In genomic region chr2:210673117-210673516, GRCh38 we compare ENCODE assay signal across 30 cellular contexts.
"Had no signal": no experiment of that assay in that cellular context is flagged by ENCODE, and none has a peak within 500 bp of the region (broad histone marks: within the 10 kb centered on the region; RNA-seq: fewer than 3 reads in every experiment).

No MANE protein-coding gene starts in this region.

- H3K36me3 ChIP-seq: neutrophil, pancreas, prostate gland, right atrium auricular region, spleen, suprapubic skin, tibial artery, transverse colon, upper lobe of left lung, vagina had no signal

- H3K4me3 Mint-ChIP-seq: naive thymus-derived CD4-positive, alpha-beta T cell; natural killer cell; nephron; neural crest cell; stimulated activated memory B cell treated with anti-CD40 and anti-IgM and Interleukin-4, amounts not matched to agents 10 μg/mL and 1 μg/mL and 100 μg/mL, for 72 hours; stimulated activated naive CD8-positive, alpha-beta T cell treated with anti-CD3 and anti-CD28 coated beads, Interleukin-15, amount 100 ng/mL, for 72 hours had no signal

- H3K27me3 ChIP-seq: neutrophil, pancreas, right atrium auricular region, spleen, suprapubic skin, testis, tibial artery, transverse colon, upper lobe of left lung, vagina had no signal

- DNase-seq: naive thymus-derived CD4-positive, alpha-beta T cell; natural killer cell; nucleus accumbens; pancreas; retina; spleen; stimulated activated CD4-positive, alpha-beta T cell treated with anti-CD3 and anti-CD28 coated beads, Interleukin-12 subunit alpha, Interleukin-12 subunit beta, amount 100 ng/mL, for 4 hours; stimulated activated CD4-positive, alpha-beta T cell treated with anti-CD3 and anti-CD28 coated beads, Interleukin-1b, Interleukin-23, amount 100 ng/mL, for 48 hours; stimulated activated CD4-positive, alpha-beta T cell treated with anti-CD3 and anti-CD28 coated beads, Interleukin-4, amount 100 ng/mL, for 1 hour; stimulated activated CD4-positive, alpha-beta T cell treated with anti-CD3 and anti-CD28 coated beads, Interleukin-4, amount 100 ng/mL, for 4 hours; stimulated activated CD8-positive, alpha-beta memory T cell treated with anti-CD3 and anti-CD28 coated beads, Interleukin-4, amount 100 ng/mL, for 48 hours; stimulated activated naive CD4-positive, alpha-beta T cell; stimulated activated naive CD8-positive, alpha-beta T cell treated with anti-CD3 and anti-CD28 coated beads, Interleukin-15, amount 100 ng/mL, for 72 hours; stimulated activated naive CD8-positive, alpha-beta T cell treated with anti-CD3 and anti-CD28 coated beads, Interleukin-15, Interleukin-2, amounts not matched to agents 100 U/mL and 50 U/mL, for 24 hours; substantia nigra; testis; tibial artery; transverse colon; upper lobe of left lung had no signal

- ATAC-seq: naive thymus-derived CD4-positive, alpha-beta T cell; natural killer cell; pancreas; sciatic nerve; stimulated activated memory B cell treated with anti-CD40 and anti-IgM and Interleukin-4, amounts not matched to agents 10 μg/mL and 1 μg/mL and 100 μg/mL, for 72 hours; stimulated activated naive CD8-positive, alpha-beta T cell treated with anti-CD3 and anti-CD28 coated beads, Interleukin-15, amount 100 ng/mL, for 72 hours; stimulated activated naive CD8-positive, alpha-beta T cell treated with anti-CD3 and anti-CD28 coated beads, Interleukin-15, Interleukin-2, amounts not matched to agents 100 U/mL and 50 U/mL, for 24 hours had no signal

- H3K4me3 ChIP-seq: pancreas, prostate gland, right atrium auricular region, skin epidermis, smooth muscle cell, spleen, suprapubic skin, testis, tibial artery, transverse colon, upper lobe of left lung, vagina had no signal

- H3K9me3 ChIP-seq: neutrophil, pancreas, prostate gland, right atrium auricular region, spleen, suprapubic skin, testis, tibial artery, transverse colon, upper lobe of left lung, vagina had no signal

- H3K4me1 Mint-ChIP-seq: naive thymus-derived CD4-positive, alpha-beta T cell; natural killer cell; neural crest cell; stimulated activated memory B cell treated with anti-CD40 and anti-IgM and Interleukin-4, amounts not matched to agents 10 μg/mL and 1 μg/mL and 100 μg/mL, for 72 hours; stimulated activated naive CD8-positive, alpha-beta T cell treated with anti-CD3 and anti-CD28 coated beads, Interleukin-15, amount 100 ng/mL, for 72 hours had no signal

- H3K27ac Mint-ChIP-seq: naive thymus-derived CD4-positive, alpha-beta T cell; natural killer cell; nephron; stimulated activated memory B cell treated with anti-CD40 and anti-IgM and Interleukin-4, amounts not matched to agents 10 μg/mL and 1 μg/mL and 100 μg/mL, for 72 hours; stimulated activated naive CD8-positive, alpha-beta T cell treated with anti-CD3 and anti-CD28 coated beads, Interleukin-15, amount 100 ng/mL, for 72 hours had no signal

- H3K27ac ChIP-seq: neutrophil, pancreas, prostate gland, right atrium auricular region, skin epidermis, spleen, suprapubic skin, testis, tibial artery, transverse colon, upper lobe of left lung, vagina had no signal

- H3K4me2 ChIP-seq: smooth muscle cell had no signal

- H3K36me3 Mint-ChIP-seq: naive thymus-derived CD4-positive, alpha-beta T cell; natural killer cell; stimulated activated memory B cell treated with anti-CD40 and anti-IgM and Interleukin-4, amounts not matched to agents 10 μg/mL and 1 μg/mL and 100 μg/mL, for 72 hours had no signal

- H3K4me1 ChIP-seq: pancreas, prostate gland, right atrium auricular region, spleen, suprapubic skin, testis, tibial artery, transverse colon, upper lobe of left lung, vagina had no signal

- H3K27me3 Mint-ChIP-seq: stimulated activated memory B cell treated with anti-CD40 and anti-IgM and Interleukin-4, amounts not matched to agents 10 μg/mL and 1 μg/mL and 100 μg/mL, for 72 hours; stimulated activated naive CD8-positive, alpha-beta T cell treated with anti-CD3 and anti-CD28 coated beads, Interleukin-15, amount 100 ng/mL, for 72 hours had no signal

- H3K9me3 Mint-ChIP-seq: nephron; neural crest cell; stimulated activated memory B cell treated with anti-CD40 and anti-IgM and Interleukin-4, amounts not matched to agents 10 μg/mL and 1 μg/mL and 100 μg/mL, for 72 hours; stimulated activated naive CD8-positive, alpha-beta T cell treated with anti-CD3 and anti-CD28 coated beads, Interleukin-15, amount 100 ng/mL, for 72 hours had no signal
